8 cellular contexts compared by ENCODE assay signal in genomic region chr12:8644345-8645248, GRCh38. TPM values are rescaled to one million over a fixed set of nuclear protein-coding genes. Genes with fewer than 3 reads are reported as not detected.
DNase-seq lines count a peak whose midpoint lies in the region; ATAC-seq and TF ChIP-seq lines count a peak whose summit lies in the region.

No MANE protein-coding gene starts in this region.

- POLR2A ChIA-PET in activated CD4-positive, alpha-beta T cell treated with anti-CD3 and anti-CD28 coated beads, Interleukin-2, amount 10 ng/mL, durations not matched to agents 7 days and 5 days (lab: Charles Lee), result interaction anchor here (1.1 kb wide), 1 partner anchor 305 kb away, joined by 4 read pairs; the partner anchor contains the start of gene M6PR

- TF ChIP-seq CTCF in natural killer cell (IDR thresholded peaks at IDR 0.05), result no peak

- peak overlapping the region; percentile 60 for H3K4me3 Mint-ChIP-seq in activated CD4-positive, alpha-beta T cell treated with anti-CD3 and anti-CD28 coated beads, Interleukin-2, amount 10 ng/mL, durations not matched to agents 7 days and 5 days
- H3K4me3 Mint-ChIP-seq in natural killer cell, result peak overlapping the region; percentile 74

- intact Hi-C loops in natural killer cell (cut with micrococcal nuclease), result no loop called here

- ATAC-seq in HG03139 (IDR thresholded peaks at IDR 0.05; ENCODE audit: unreplicated experiment) (peak; percentile 52), natural killer cell (peak; percentile 44 to 75 (median 57))

- no peaks in the 10 kb centered on the region for H3K9me3 Mint-ChIP-seq in activated CD4-positive, alpha-beta T cell treated with anti-CD3 and anti-CD28 coated beads, Interleukin-2, amount 10 ng/mL, durations not matched to agents 7 days and 5 days
- H3K9me3 Mint-ChIP-seq in natural killer cell, result no peaks in the 10 kb centered on the region

- peaks cover 53% of the 10 kb centered on the region for H3K4me1 Mint-ChIP-seq in activated CD4-positive, alpha-beta T cell treated with anti-CD3 and anti-CD28 coated beads, Interleukin-2, amount 10 ng/mL, durations not matched to agents 7 days and 5 days
- H3K4me1 Mint-ChIP-seq in natural killer cell, result peaks cover 18 to 20% of the 10 kb centered on the region in 2 donors

- peaks cover 6% of the 10 kb centered on the region for H3K36me3 Mint-ChIP-seq in activated CD4-positive, alpha-beta T cell treated with anti-CD3 and anti-CD28 coated beads, Interleukin-2, amount 10 ng/mL, durations not matched to agents 7 days and 5 days (ENCODE audit: low read depth)
- no peaks in the 10 kb centered on the region for H3K36me3 Mint-ChIP-seq in natural killer cell

- peaks cover 39% of the 10 kb centered on the region for H3K27me3 Mint-ChIP-seq in activated CD4-positive, alpha-beta T cell treated with anti-CD3 and anti-CD28 coated beads, Interleukin-2, amount 10 ng/mL, durations not matched to agents 7 days and 5 days
- H3K27me3 Mint-ChIP-seq in natural killer cell (ENCODE audit: low read depth in 2 of 2), result peaks cover 5 to 15% of the 10 kb centered on the region in 2 donors

- DNase-seq in SIG-M5 treated with dmso at 0.1 percent for 504 hours (lab: John Stamatoyannopoulos, UW; ENCODE audit: unreplicated experiment), result peak; percentile 53
- no peak for DNase-seq in SIG-M5 (lab: John Stamatoyannopoulos, UW)
- DNase-seq in activated CD4-positive, alpha-beta T cell treated with anti-CD3 and anti-CD28 coated beads, Interleukin-2, amount 10 ng/mL, durations not matched to agents 7 days and 5 days, result peak; percentile 80
- no peak for DNase-seq in natural killer cell
- no peak for DNase-seq in EL
- DNase-seq in A172 (ENCODE audit: low spot score), result no peak
- no peak for DNase-seq in medulla oblongata (ENCODE audit: extremely low spot score)

- H3K27ac Mint-ChIP-seq in activated CD4-positive, alpha-beta T cell treated with anti-CD3 and anti-CD28 coated beads, Interleukin-2, amount 10 ng/mL, durations not matched to agents 7 days and 5 days, result peak overlapping the region; percentile 97
- peak overlapping the region; percentile 74 to 81 for H3K27ac Mint-ChIP-seq in natural killer cell

- CTCF ChIA-PET in activated CD4-positive, alpha-beta T cell treated with anti-CD3 and anti-CD28 coated beads, Interleukin-2, amount 10 ng/mL, durations not matched to agents 7 days and 5 days (lab: Charles Lee), result interaction anchor here (1.2 kb wide), 1 partner anchor 100 kb away, joined by 3 read pairs; no protein-coding TSS in a partner anchor

RNA-seq across cellular contexts. Expression of gene MFAP5, which starts 18.0 kb away (rescaled TPM):
- not detected for total RNA-seq in activated CD4-positive, alpha-beta T cell treated with anti-CD3 and anti-CD28 coated beads, Interleukin-2, amount 10 ng/mL, durations not matched to agents 7 days and 5 days
- total RNA-seq in natural killer cell, result not detected
- 0.65 and 2.4 TPM in 2 replicates for total RNA-seq in A172 (2014; rRNA removed; shearing (Covaris generic))

RNA-seq across cellular contexts. Expression of gene AICDA, which starts 31.9 kb away (rescaled TPM):
- total RNA-seq in activated CD4-positive, alpha-beta T cell treated with anti-CD3 and anti-CD28 coated beads, Interleukin-2, amount 10 ng/mL, durations not matched to agents 7 days and 5 days, result not detected
- total RNA-seq in natural killer cell, result not detected
- total RNA-seq in A172 (2014; rRNA removed; shearing (Covaris generic)), result not detected in 2 replicates

RNA-seq across cellular contexts. Expression of gene RIMKLB, which starts 53.2 kb away (rescaled TPM):
- total RNA-seq in activated CD4-positive, alpha-beta T cell treated with anti-CD3 and anti-CD28 coated beads, Interleukin-2, amount 10 ng/mL, durations not matched to agents 7 days and 5 days, result 1 to 10 TPM; 4.7 TPM
- 10 to 100 TPM; 13.7 to 16.3 (median 15.4) TPM for total RNA-seq in natural killer cell
- 18.7 and 35.8 TPM in 2 replicates for total RNA-seq in A172 (2014; rRNA removed; shearing (Covaris generic))

Comparison
In these comparisons a context has a peak if more than half of its experiments do, and no peak if none do; other contexts are left out.
1. DNase-seq: peak in SIG-M5 treated with dmso at 0.1 percent for 504 hours (single experiment) and activated CD4-positive, alpha-beta T cell treated with anti-CD3 and anti-CD28 coated beads, Interleukin-2, amount 10 ng/mL, durations not matched to agents 7 days and 5 days (single experiment); none in SIG-M5 (single experiment), natural killer cell (single experiment), EL (single experiment), A172 (single experiment) and medulla oblongata (single experiment).